In the genomic region with DNA sequence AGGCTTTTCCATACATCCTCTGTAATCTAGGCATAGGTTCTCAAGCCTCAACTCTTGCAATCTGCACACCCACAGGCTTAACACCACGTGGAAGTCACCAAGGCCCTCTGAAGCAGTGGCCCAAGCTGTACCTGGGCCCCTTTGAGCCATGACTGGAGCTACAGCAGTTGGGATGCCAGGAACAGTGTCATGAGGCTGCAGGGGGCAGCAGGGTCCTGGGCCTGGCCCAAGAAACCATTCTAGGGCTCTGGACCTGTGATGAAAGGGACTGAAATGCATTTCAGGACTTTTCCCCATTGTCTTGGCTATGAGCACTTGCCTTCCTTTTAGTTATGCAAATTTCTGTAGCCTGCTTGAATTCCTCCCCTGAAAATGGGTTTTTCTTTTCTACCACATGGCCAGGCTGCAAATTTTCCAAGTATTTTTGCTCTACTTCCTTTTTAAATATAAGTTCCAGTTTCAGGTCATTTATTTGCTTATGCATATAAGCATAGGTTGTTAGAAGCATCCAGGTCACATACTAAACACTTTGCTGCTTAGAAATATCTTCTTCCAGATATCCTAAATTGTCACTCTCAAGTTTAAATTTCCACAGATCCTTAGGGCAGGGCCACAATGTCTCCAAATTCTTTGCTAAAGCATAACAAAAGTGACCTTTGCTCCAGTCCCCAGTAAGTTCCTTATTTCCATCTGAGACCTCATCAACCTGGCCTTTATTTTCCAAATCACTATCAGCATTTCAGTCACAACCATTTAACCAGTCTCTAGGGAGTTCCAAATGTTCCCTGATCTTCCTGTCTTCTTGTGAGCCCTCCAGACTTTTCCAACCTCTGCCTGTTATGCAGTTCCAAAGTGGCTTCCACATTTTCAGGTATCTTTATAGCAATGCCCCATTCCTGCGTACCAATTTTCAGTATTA, we compare ENCODE assay signal across 24 cellular contexts.
"Had no signal": no experiment of that assay in that cellular context is flagged by ENCODE, and none has a peak within 500 bp of the region (broad histone marks: within the 10 kb centered on the region; RNA-seq: fewer than 3 reads in every experiment).

No MANE protein-coding gene starts in this region.

- H3K27me3 ChIP-seq: body of pancreas, cardiac muscle cell, foreskin keratinocyte, neural progenitor cell, stomach, suprapubic skin, tibial nerve had no signal

- H3K4me1 Mint-ChIP-seq: activated naive CD4-positive, alpha-beta T cell treated with anti-CD3 and anti-CD28 coated beads, Interleukin-2, amount 50 U/mL, for 24 hours; naive thymus-derived CD8-positive, alpha-beta T cell; neural progenitor cell; stimulated activated memory B cell treated with anti-CD40 and anti-IgM and Interleukin-4, amounts not matched to agents 10 μg/mL and 1 μg/mL and 100 μg/mL, for 72 hours had no signal

- H3K9ac ChIP-seq: neural progenitor cell had no signal

- H2AFZ ChIP-seq: neural progenitor cell had no signal

- H3K4me3 Mint-ChIP-seq: activated CD8-positive, alpha-beta T cell treated with anti-CD3 and anti-CD28 coated beads, Interleukin-2, amount 10 ng/mL, durations not matched to agents 7 days and 5 days; activated naive CD4-positive, alpha-beta T cell treated with anti-CD3 and anti-CD28 coated beads, Interleukin-2, amount 50 U/mL, for 24 hours; naive thymus-derived CD8-positive, alpha-beta T cell; neural progenitor cell; stimulated activated memory B cell treated with anti-CD40 and anti-IgM and Interleukin-4, amounts not matched to agents 10 μg/mL and 1 μg/mL and 100 μg/mL, for 72 hours had no signal

- H3K27ac Mint-ChIP-seq: activated CD8-positive, alpha-beta T cell treated with anti-CD3 and anti-CD28 coated beads, Interleukin-2, amount 10 ng/mL, durations not matched to agents 7 days and 5 days; activated naive CD4-positive, alpha-beta T cell treated with anti-CD3 and anti-CD28 coated beads, Interleukin-2, amount 50 U/mL, for 24 hours; naive thymus-derived CD8-positive, alpha-beta T cell; neural progenitor cell; stimulated activated memory B cell treated with anti-CD40 and anti-IgM and Interleukin-4, amounts not matched to agents 10 μg/mL and 1 μg/mL and 100 μg/mL, for 72 hours had no signal

- H3K36me3 Mint-ChIP-seq: neural progenitor cell had no signal

- DNase-seq: activated CD4-positive, alpha-beta T cell treated with anti-CD3 and anti-CD28 coated beads for 1 hour; activated CD4-positive, alpha-beta T cell treated with anti-CD3 and anti-CD28 coated beads, Interleukin-2, amount 50 U/mL, for 1 hour; activated CD8-positive, alpha-beta T cell treated with anti-CD3 and anti-CD28 coated beads, Interleukin-2, amount 10 ng/mL, durations not matched to agents 7 days and 5 days; activated gamma-delta T cell treated with Interleukin-2 at 50 U/mL for 16 hours; activated T-cell treated with anti-CD3 and anti-CD28 coated beads, Interleukin-2, amount 50 U/mL, for 1 hour; anterior cingulate cortex; foreskin keratinocyte; kidney; naive thymus-derived CD8-positive, alpha-beta T cell; posterior cingulate gyrus; small intestine; stimulated activated CD4-positive, alpha-beta T cell treated with anti-CD3 and anti-CD28 coated beads, Interleukin-2, amount 100 ng/mL, for 24 hours; stomach; T-helper 2 cell; WERI-Rb-1 had no signal

- H3K4me2 ChIP-seq: neural progenitor cell had no signal

- H3K4me1 ChIP-seq: foreskin keratinocyte, neural progenitor cell, suprapubic skin, tibial nerve had no signal

- H3K36me3 ChIP-seq: cardiac muscle cell, neural progenitor cell, stomach, suprapubic skin, tibial nerve, WERI-Rb-1 had no signal

- ATAC-seq: activated CD8-positive, alpha-beta T cell treated with anti-CD3 and anti-CD28 coated beads, Interleukin-2, amount 10 ng/mL, durations not matched to agents 7 days and 5 days; body of pancreas; foreskin keratinocyte; naive thymus-derived CD8-positive, alpha-beta T cell; sciatic nerve; stimulated activated memory B cell treated with anti-CD40 and anti-IgM and Interleukin-4, amounts not matched to agents 10 μg/mL and 1 μg/mL and 100 μg/mL, for 72 hours had no signal

- H3K9me3 ChIP-seq: body of pancreas had no signal

- H3K4me3 ChIP-seq: body of pancreas, cardiac muscle cell, lung, neural progenitor cell, stomach, suprapubic skin, tibial nerve had no signal

- H3K27ac ChIP-seq: body of pancreas, cardiac muscle cell, foreskin keratinocyte, neural progenitor cell, stomach, suprapubic skin, tibial nerve, WERI-Rb-1 had no signal
